14 cellular contexts compared by ENCODE assay signal in genomic region chr3:129211345-129211744, GRCh38. TPM values are rescaled to one million over a fixed set of nuclear protein-coding genes. Genes with fewer than 3 reads are reported as not detected.
DNase-seq lines count a peak whose midpoint lies in the region; ATAC-seq, FAIRE-seq and TF ChIP-seq lines count a peak whose summit lies in the region.
"Had no signal": no experiment of that assay in that cellular context is flagged by ENCODE, and none has a peak within 500 bp of the region (broad histone marks: within the 10 kb centered on the region; RNA-seq: fewer than 3 reads in every experiment).

No MANE protein-coding gene starts in this region.

- H3K9ac ChIP-seq in liver (ENCODE audit: low read depth in 1 of 2, low read length in 2 of 2) = no peak overlapping the region
- H3K9ac ChIP-seq in kidney (ENCODE audit: low read length in 2 of 2) = no peak overlapping the region

- no peak overlapping the region for H3K4me2 ChIP-seq in GM23338

- ATAC-seq in GM23338 (no peak), HG03097 (IDR thresholded peaks at IDR 0.05; ENCODE audit: low FRiP score, unreplicated experiment) (no peak)
- ATAC-seq in stimulated activated naive CD8-positive, alpha-beta T cell treated with anti-CD3 and anti-CD28 coated beads, Interleukin-15, amount 100 ng/mL, for 72 hours = no peak
- no peak for ATAC-seq in stimulated activated memory B cell treated with anti-CD40 and anti-IgM and Interleukin-4, amounts not matched to agents 10 μg/mL and 1 μg/mL and 100 μg/mL, for 72 hours

- H3K27me3 ChIP-seq in GM23338 (ENCODE audit: insufficient read depth) (no peaks in the 10 kb centered on the region), adrenal gland (no peaks in the 10 kb centered on the region), liver (ENCODE audit: control insufficient read depth in 4 of 4, insufficient read depth in 4 of 4, low read length in 3 of 4) (no peaks in the 10 kb centered on the region)

- intact Hi-C loops in adrenal gland (cut with DNase I) (no loop called here), kidney (cut with DNase I) (no loop called here)

- FAIRE-seq in kidney (lab: Jason Lieb, UNC) = no peak

- H3K27ac ChIP-seq in GM23338 (ENCODE audit: low read depth) (no peak overlapping the region), adrenal gland (peak overlapping the region; percentile 65 to 85 (median 70)), liver (ENCODE audit: low read depth in 1 of 2, low read length in 2 of 2) (peak overlapping the region; percentile 72 to 76), skin epidermis (peak overlapping the region in 15 of 21 experiments; percentile 8 to 67 (median 54)), kidney (ENCODE audit: low read depth in 2 of 2, low read length in 2 of 2) (no peak overlapping the region)
- H3K27ac ChIP-seq: WERI-Rb-1 had no signal

- TF ChIP-seq RAD21 in liver (IDR thresholded peaks at IDR 0.05) = no peak

- H3K36me3 Mint-ChIP-seq in GM23338 (ENCODE audit: low read depth) = no peaks in the 10 kb centered on the region
- H3K36me3 Mint-ChIP-seq in stimulated activated memory B cell treated with anti-CD40 and anti-IgM and Interleukin-4, amounts not matched to agents 10 μg/mL and 1 μg/mL and 100 μg/mL, for 72 hours = no peaks in the 10 kb centered on the region
- H3K36me3 Mint-ChIP-seq: immature natural killer cell; stimulated activated effector memory CD8-positive, alpha-beta T cell treated with anti-CD3 and anti-CD28 coated beads, Interleukin-12 subunit alpha, Interleukin-12 subunit beta, amount 100 ng/mL, for 72 hours had no signal

- H3F3A ChIP-seq in GM23338 (replicated peaks; ENCODE audit: low read depth) = no peaks in the 10 kb centered on the region

- H3K4me1 Mint-ChIP-seq in GM23338 = no peaks in the 10 kb centered on the region
- H3K4me1 Mint-ChIP-seq in stimulated activated naive CD8-positive, alpha-beta T cell treated with anti-CD3 and anti-CD28 coated beads, Interleukin-15, amount 100 ng/mL, for 72 hours = no peaks in the 10 kb centered on the region
- H3K4me1 Mint-ChIP-seq in stimulated activated memory B cell treated with anti-CD40 and anti-IgM and Interleukin-4, amounts not matched to agents 10 μg/mL and 1 μg/mL and 100 μg/mL, for 72 hours = no peaks in the 10 kb centered on the region
- H3K4me1 Mint-ChIP-seq: immature natural killer cell; stimulated activated effector memory CD8-positive, alpha-beta T cell treated with anti-CD3 and anti-CD28 coated beads, Interleukin-12 subunit alpha, Interleukin-12 subunit beta, amount 100 ng/mL, for 72 hours had no signal

- no peaks in the 10 kb centered on the region for H3K9me2 ChIP-seq in GM23338 (ENCODE audit: insufficient read depth)

- H3K27ac Mint-ChIP-seq in GM23338 = no peak overlapping the region
- H3K27ac Mint-ChIP-seq in stimulated activated naive CD8-positive, alpha-beta T cell treated with anti-CD3 and anti-CD28 coated beads, Interleukin-15, amount 100 ng/mL, for 72 hours = no peak overlapping the region
- no peak overlapping the region for H3K27ac Mint-ChIP-seq in stimulated activated memory B cell treated with anti-CD40 and anti-IgM and Interleukin-4, amounts not matched to agents 10 μg/mL and 1 μg/mL and 100 μg/mL, for 72 hours
- H3K27ac Mint-ChIP-seq: immature natural killer cell; stimulated activated effector memory CD8-positive, alpha-beta T cell treated with anti-CD3 and anti-CD28 coated beads, Interleukin-12 subunit alpha, Interleukin-12 subunit beta, amount 100 ng/mL, for 72 hours had no signal

- 49 to 63% (median 57%) methylated on average over 1 of the region's 1 CpG for WGBS in adrenal gland, 4 donors
- 25% methylated on average over 1 of the region's 1 CpG for WGBS in liver

- no peak overlapping the region for H3K4me3 Mint-ChIP-seq in GM23338
- H3K4me3 Mint-ChIP-seq in stimulated activated naive CD8-positive, alpha-beta T cell treated with anti-CD3 and anti-CD28 coated beads, Interleukin-15, amount 100 ng/mL, for 72 hours = no peak overlapping the region
- no peak overlapping the region for H3K4me3 Mint-ChIP-seq in stimulated activated memory B cell treated with anti-CD40 and anti-IgM and Interleukin-4, amounts not matched to agents 10 μg/mL and 1 μg/mL and 100 μg/mL, for 72 hours
- H3K4me3 Mint-ChIP-seq: immature natural killer cell; stimulated activated effector memory CD8-positive, alpha-beta T cell treated with anti-CD3 and anti-CD28 coated beads, Interleukin-12 subunit alpha, Interleukin-12 subunit beta, amount 100 ng/mL, for 72 hours had no signal

- H3K4me1 ChIP-seq in GM23338 (ENCODE audit: insufficient read depth) (no peaks in the 10 kb centered on the region), adrenal gland (replicated peaks in 1 of 2) (peaks cover 14 to 18% of the 10 kb centered on the region in 2 donors), liver (ENCODE audit: control insufficient read depth in 4 of 4, insufficient read depth in 4 of 4, low read length in 3 of 4) (peaks cover 7 to 26% (median 19%) of the 10 kb centered on the region in 4 donors), kidney (ENCODE audit: control insufficient read depth in 1 of 2, insufficient read depth in 1 of 2, low read depth in 1 of 2, low read length in 2 of 2) (no peaks in the 10 kb centered on the region)

- no peaks in the 10 kb centered on the region for H3K9me3 Mint-ChIP-seq in GM23338
- H3K9me3 Mint-ChIP-seq in stimulated activated naive CD8-positive, alpha-beta T cell treated with anti-CD3 and anti-CD28 coated beads, Interleukin-15, amount 100 ng/mL, for 72 hours = no peaks in the 10 kb centered on the region
- H3K9me3 Mint-ChIP-seq in stimulated activated memory B cell treated with anti-CD40 and anti-IgM and Interleukin-4, amounts not matched to agents 10 μg/mL and 1 μg/mL and 100 μg/mL, for 72 hours = no peaks in the 10 kb centered on the region
- H3K9me3 Mint-ChIP-seq: immature natural killer cell; stimulated activated effector memory CD8-positive, alpha-beta T cell treated with anti-CD3 and anti-CD28 coated beads, Interleukin-12 subunit alpha, Interleukin-12 subunit beta, amount 100 ng/mL, for 72 hours had no signal

- DNase-seq in GM23338 (ENCODE audit: low spot score) (no peak), adrenal gland (no peak), kidney (no peak)
- DNase-seq in stimulated activated naive CD8-positive, alpha-beta T cell treated with anti-CD3 and anti-CD28 coated beads, Interleukin-15, amount 100 ng/mL, for 72 hours = no peak
- DNase-seq: activated gamma-delta T cell; foreskin melanocyte; immature natural killer cell; stimulated activated CD4-positive, alpha-beta T cell treated with anti-CD3 and anti-CD28 coated beads, Interleukin-4, amount 100 ng/mL, for 4 hours; WERI-Rb-1 had no signal

- no peaks in the 10 kb centered on the region for H3K79me2 ChIP-seq in GM23338 (replicated peaks; ENCODE audit: insufficient read depth)

- H3K36me3 ChIP-seq in GM23338 (ENCODE audit: insufficient read depth) (no peaks in the 10 kb centered on the region), adrenal gland (replicated peaks in 1 of 2) (no peaks in the 10 kb centered on the region), liver (ENCODE audit: control insufficient read depth in 4 of 4, insufficient read depth in 3 of 4, low read depth in 1 of 4, low read length in 3 of 4) (no peaks in the 10 kb centered on the region), kidney (ENCODE audit: control insufficient read depth in 1 of 2, insufficient read depth in 2 of 2, low read length in 2 of 2) (no peaks in the 10 kb centered on the region)
- H3K36me3 ChIP-seq: WERI-Rb-1 had no signal

- H3K27me3 Mint-ChIP-seq in GM23338 (ENCODE audit: insufficient read depth, low read depth, poor library complexity) = peaks cover 5% of the 10 kb centered on the region
- H3K27me3 Mint-ChIP-seq in stimulated activated naive CD8-positive, alpha-beta T cell treated with anti-CD3 and anti-CD28 coated beads, Interleukin-15, amount 100 ng/mL, for 72 hours = peaks cover 7% of the 10 kb centered on the region
- H3K27me3 Mint-ChIP-seq in stimulated activated memory B cell treated with anti-CD40 and anti-IgM and Interleukin-4, amounts not matched to agents 10 μg/mL and 1 μg/mL and 100 μg/mL, for 72 hours = peaks cover 23% of the 10 kb centered on the region

- H2AFZ ChIP-seq in GM23338 = peak overlapping the region; percentile 78; the same call in 1 of the 2 replicates

- H3K4me3 ChIP-seq in GM23338 (no peak overlapping the region), adrenal gland (no peak overlapping the region), liver (ENCODE audit: low read depth in 1 of 3, low read length in 3 of 3) (no peak overlapping the region), skin epidermis (no peak overlapping the region), kidney (ENCODE audit: low read length in 2 of 2) (no peak overlapping the region)

- H3K9me3 ChIP-seq in adrenal gland (replicated peaks in 1 of 3) = no peaks in the 10 kb centered on the region
- no peaks in the 10 kb centered on the region for H3K9me3 ChIP-seq in liver (ENCODE audit: control insufficient read depth in 4 of 4, low read length in 3 of 4)
- no peaks in the 10 kb centered on the region for H3K9me3 ChIP-seq in kidney (ENCODE audit: control insufficient read depth in 1 of 2, low read length in 2 of 2)

- TF ChIP-seq CTCF in GM23338 (conservative IDR thresholded peaks at IDR 0.05; ENCODE audit: low read depth in 2 of 2) = no peak
- no peak for TF ChIP-seq CTCF in adrenal gland (IDR thresholded peaks at IDR 0.05)
- no peak for TF ChIP-seq CTCF in liver (IDR thresholded peaks at IDR 0.05; ENCODE audit: low read depth, low read length, missing input control)
- no peak for TF ChIP-seq CTCF in kidney (IDR thresholded peaks at IDR 0.05; ENCODE audit: borderline replicate concordance, extremely low read depth, insufficient read depth)

- no peaks in the 10 kb centered on the region for H4K20me1 ChIP-seq in GM23338 (replicated peaks; ENCODE audit: insufficient read depth)

- no peak for TF ChIP-seq POLR2A in adrenal gland (IDR thresholded peaks at IDR 0.05)

RNA-seq across cellular contexts. Expression of gene CNBP, which starts 27.6 kb away (rescaled TPM):
- total RNA-seq in GM23338 (2014; rRNA removed; shearing (Covaris generic)) = 341 and 348 TPM in 2 replicates
- 375 and 444 TPM in 2 replicates for polyA plus RNA-seq in GM23338 (2016; fragmentation: Nextera tagmentation; extraction: Ambion mirVana)
- 100 to 1,000 TPM; 336 to 804 (median 488) TPM for total RNA-seq in adrenal gland
- polyA plus RNA-seq in adrenal gland = 100 to 1,000 TPM; 373 to 465 (median 424) TPM
- 100 to 1,000 TPM; 162 to 245 TPM for total RNA-seq in liver
- polyA plus RNA-seq in liver = 100 to 1,000 TPM; 183 to 291 TPM
- total RNA-seq in kidney = 309 TPM
- 267 TPM for polyA plus RNA-seq in kidney (ENCODE audit: insufficient read depth, low read depth, low replicate concordance)

RNA-seq across cellular contexts. Expression of gene COPG1, which starts 38.1 kb away (rescaled TPM):
- 91.7 and 106 TPM in 2 replicates for total RNA-seq in GM23338 (2014; rRNA removed; shearing (Covaris generic))
- 50.0 and 51.5 TPM in 2 replicates for polyA plus RNA-seq in GM23338 (2016; fragmentation: Nextera tagmentation; extraction: Ambion mirVana)
- 100 to 1,000 TPM; 105 to 318 (median 162) TPM for total RNA-seq in adrenal gland
- polyA plus RNA-seq in adrenal gland = 100 to 1,000 TPM in 2 of 3 donors, 10 to 100 TPM in 1; 84.9 to 182 (median 160) TPM
- total RNA-seq in liver = 100 to 1,000 TPM in 1 of 2 donors, 10 to 100 TPM in 1; 68.4 to 177 TPM
- 100 to 1,000 TPM in 1 of 2 donors, 10 to 100 TPM in 1; 49.8 to 106 TPM for polyA plus RNA-seq in liver
- total RNA-seq in kidney = 173 TPM
- 107 TPM for polyA plus RNA-seq in kidney (ENCODE audit: insufficient read depth, low read depth, low replicate concordance)

RNA-seq across cellular contexts. Expression of gene ISY1, which starts 50.5 kb away (rescaled TPM):
- total RNA-seq in GM23338 (2014; rRNA removed; shearing (Covaris generic)) = 10.0 and 11.3 TPM in 2 replicates
- polyA plus RNA-seq in GM23338 (2016; fragmentation: Nextera tagmentation; extraction: Ambion mirVana) (20.2 and 23.6 TPM in 2 replicates), adrenal gland (10 to 100 TPM; 15.0 to 39.7 (median 17.7) TPM), liver (10 to 100 TPM in 1 of 2 donors, 1 to 10 TPM in 1; 8.7 to 13.2 TPM), kidney (ENCODE audit: insufficient read depth, low read depth, low replicate concordance) (22.4 TPM)
- total RNA-seq in adrenal gland (10 to 100 TPM in 7 of 8 donors, 1 to 10 TPM in 1; 4.1 to 40.0 (median 26.1) TPM), liver (10 to 100 TPM in 1 of 2 donors, 1 to 10 TPM in 1; 6.4 to 12.3 TPM), kidney (27.1 TPM)

Comparison
In these comparisons a context has a peak if more than half of its experiments do, and no peak if none do; other contexts are left out.
1. H3K27ac ChIP-seq: peak in adrenal gland (5 of 5), liver (2 of 2) and skin epidermis (15 of 21); none in GM23338 (single experiment) and kidney (0 of 2).